12 cellular contexts compared by ENCODE assay signal in the genomic region with DNA sequence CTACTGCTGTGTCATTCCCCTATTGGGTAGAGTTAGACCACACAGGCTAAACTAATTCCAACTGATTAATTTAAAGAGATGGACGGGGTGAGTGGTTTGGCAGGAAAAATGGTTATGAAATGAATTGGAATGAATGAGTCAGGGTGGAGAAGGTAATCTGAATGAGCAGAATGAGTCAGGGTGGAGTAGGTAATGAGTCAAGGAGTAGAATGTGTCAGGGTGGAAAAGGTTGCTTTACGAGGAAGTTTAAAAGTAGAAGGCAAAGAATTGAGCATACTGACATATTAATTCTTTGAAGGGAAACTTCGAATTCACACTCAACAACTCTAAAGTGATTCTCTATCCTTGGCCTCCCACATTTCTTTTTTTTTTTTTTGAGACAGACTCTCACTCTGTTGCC. TPM values are rescaled to one million over a fixed set of nuclear protein-coding genes. Genes with fewer than 3 reads are reported as not detected.
A peak's percentile ranks its signal among the peaks of the same experiment; 100 is the strongest.
DNase-seq lines count a peak whose midpoint lies in the region; ATAC-seq, FAIRE-seq and TF ChIP-seq lines count a peak whose summit lies in the region.
"Had no signal": no experiment of that assay in that cellular context is flagged by ENCODE, and none has a peak within 500 bp of the region (broad histone marks: within the 10 kb centered on the region; RNA-seq: fewer than 3 reads in every experiment).

No MANE protein-coding gene starts in this region.

- H3K36me3 Mint-ChIP-seq in astrocyte (ENCODE audit: low read depth, unreplicated experiment): peaks cover 2% of the 10 kb centered on the region

- DNase-seq in AG10803 (ENCODE audit: low read depth) (peak; percentile 74), HS-5 (ENCODE audit: low read depth) (peak; percentile 93), astrocyte (ENCODE audit: low read depth) (peak; percentile 90), iris pigment epithelial cell (ENCODE audit: low read depth) (peak; percentile 92), activated gamma-delta T cell treated with Interleukin-2 at 50 U/mL for 16 hours (no peak), tibial nerve (ENCODE audit: low spot score in 2 of 2) (no peak), DMS79 (lab: John Stamatoyannopoulos, UW) (no peak)
- DNase-seq: dorsolateral prefrontal cortex; NCI-H2029; stimulated activated CD4-positive, alpha-beta T cell treated with anti-CD3 and anti-CD28 coated beads, Interleukin-12 subunit alpha, Interleukin-12 subunit beta, amount 100 ng/mL, for 4 hours had no signal

- H3K9ac ChIP-seq in astrocyte (ENCODE audit: low read length): no peak overlapping the region

- no peak for FAIRE-seq in astrocyte (lab: Jason Lieb, UNC)
- FAIRE-seq: TTC549 had no signal

- H3K4me1 ChIP-seq in astrocyte (ENCODE audit: insufficient read depth, low read length) (no peaks in the 10 kb centered on the region), tibial nerve (no peaks in the 10 kb centered on the region), gastroesophageal sphincter (no peaks in the 10 kb centered on the region)

- peaks cover 13% of the 10 kb centered on the region for H3K9me3 ChIP-seq in astrocyte (ENCODE audit: insufficient read depth, low read depth, low read length)
- peaks cover 0 to 30% (median 2%) of the 10 kb centered on the region in 4 donors for H3K9me3 ChIP-seq in tibial nerve
- H3K9me3 ChIP-seq in gastroesophageal sphincter: peaks cover 0 to 17% (median 0%) of the 10 kb centered on the region in 3 donors

- H3K9me3 Mint-ChIP-seq in astrocyte (ENCODE audit: unreplicated experiment): peaks cover 14% of the 10 kb centered on the region

- H3K4me2 ChIP-seq in astrocyte (ENCODE audit: low read length): no peak overlapping the region

- H3K79me2 ChIP-seq in astrocyte (ENCODE audit: insufficient read depth, low read length): no peaks in the 10 kb centered on the region

- no peak for ATAC-seq in gastroesophageal sphincter

- TF ChIP-seq POLR2A in tibial nerve (IDR thresholded peaks at IDR 0.05) (no peak), gastroesophageal sphincter (IDR thresholded peaks at IDR 0.05) (no peak)

- H3K27me3 Mint-ChIP-seq in astrocyte (ENCODE audit: low read depth, unreplicated experiment): peaks cover 6% of the 10 kb centered on the region

- no peak for TF ChIP-seq EP300 in tibial nerve (IDR thresholded peaks at IDR 0.05)
- TF ChIP-seq EP300 in gastroesophageal sphincter (IDR thresholded peaks at IDR 0.05): no peak

- WGBS in tibial nerve, 2 donors: 84 to 86% methylated on average over 3 of the region's 3 CpGs
- 62 to 85% methylated on average over 3 of the region's 3 CpGs for WGBS in gastroesophageal sphincter (ENCODE audit: low coverage in 1 of 2), 2 donors

- no peak overlapping the region for H3K4me3 Mint-ChIP-seq in astrocyte (ENCODE audit: unreplicated experiment)

- H3K27ac ChIP-seq in astrocyte (ENCODE audit: low read depth, low read length) (no peak overlapping the region), tibial nerve (no peak overlapping the region), gastroesophageal sphincter (no peak overlapping the region)
- H3K27ac ChIP-seq: dorsolateral prefrontal cortex had no signal

- peak overlapping the region; percentile 23 for H3K27ac Mint-ChIP-seq in astrocyte (ENCODE audit: unreplicated experiment)

- TF ChIP-seq CTCF in AG10803 (conservative IDR thresholded peaks at IDR 0.05; ENCODE audit: low read length) (no peak), astrocyte (IDR thresholded peaks at IDR 0.05; ENCODE audit: insufficient read depth, low read depth, low read length) (no peak), tibial nerve (IDR thresholded peaks at IDR 0.05) (no peak), gastroesophageal sphincter (IDR thresholded peaks at IDR 0.05) (no peak)

- no peaks in the 10 kb centered on the region for H4K20me1 ChIP-seq in astrocyte (ENCODE audit: insufficient read depth, low read length)

- H3K4me3 ChIP-seq in AG10803 (ENCODE audit: low read length) (no peak overlapping the region), astrocyte (ENCODE audit: insufficient read depth, low read depth, low read length) (no peak overlapping the region), tibial nerve (no peak overlapping the region), gastroesophageal sphincter (no peak overlapping the region)
- H3K4me3 ChIP-seq: dorsolateral prefrontal cortex had no signal

- H3K36me3 ChIP-seq in astrocyte (ENCODE audit: insufficient read depth, low read length) (no peaks in the 10 kb centered on the region), tibial nerve (no peaks in the 10 kb centered on the region), gastroesophageal sphincter (no peaks in the 10 kb centered on the region)

- peaks cover 3% of the 10 kb centered on the region for H3K4me1 Mint-ChIP-seq in astrocyte (ENCODE audit: low read depth, unreplicated experiment)

- H2AFZ ChIP-seq in astrocyte (ENCODE audit: low read depth, low read length): no peak overlapping the region

- no peaks in the 10 kb centered on the region for H3K27me3 ChIP-seq in astrocyte (ENCODE audit: insufficient read depth, low read length)
- no peaks in the 10 kb centered on the region for H3K27me3 ChIP-seq in tibial nerve
- peaks cover 7% of the 10 kb centered on the region for H3K27me3 ChIP-seq in gastroesophageal sphincter

RNA-seq across cellular contexts. Expression of a gene that starts 12.7 kb away (rescaled TPM):
- 60.0 and 72.6 TPM in 2 replicates for total RNA-seq in astrocyte
- total RNA-seq in tibial nerve: 10 to 100 TPM; 27.4 to 39.8 (median 32.2) TPM
- total RNA-seq in gastroesophageal sphincter: 10 to 100 TPM; 22.6 to 32.2 (median 28.1) TPM

RNA-seq across cellular contexts. Expression of a gene that starts 24.0 kb away (rescaled TPM):
- total RNA-seq in astrocyte (110 and 133 TPM in 2 replicates), tibial nerve (10 to 100 TPM; 19.4 to 30.3 (median 21.9) TPM), gastroesophageal sphincter (10 to 100 TPM; 20.6 to 50.5 (median 28.5) TPM)

RNA-seq across cellular contexts. Expression of a gene that starts 58.6 kb away (rescaled TPM):
- 31.8 and 34.8 TPM in 2 replicates for total RNA-seq in astrocyte
- total RNA-seq in tibial nerve: 10 to 100 TPM; 10.5 to 13.7 (median 12.8) TPM
- 10 to 100 TPM; 12.5 to 24.3 (median 19.6) TPM for total RNA-seq in gastroesophageal sphincter

Comparison
In these comparisons a context has a peak if more than half of its experiments do, and no peak if none do; other contexts are left out.
1. DNase-seq: peak in AG10803 (single experiment), HS-5 (single experiment), astrocyte (single experiment) and iris pigment epithelial cell (single experiment); none in activated gamma-delta T cell treated with Interleukin-2 at 50 U/mL for 16 hours (single experiment), tibial nerve (0 of 2) and DMS79 (single experiment).